23 cellular contexts compared by ENCODE assay signal in genomic region chr14:47191693-47192092, GRCh38.
"Had no signal": no experiment of that assay in that cellular context is flagged by ENCODE, and none has a peak within 500 bp of the region (broad histone marks: within the 10 kb centered on the region; RNA-seq: fewer than 3 reads in every experiment).

No MANE protein-coding gene starts in this region.

- H3K4me2 ChIP-seq: KMS-11 had no signal

- H3K36me3 ChIP-seq: SJSA1 had no signal

- ATAC-seq: K562 had no signal

- H3K27me3 ChIP-seq: SJSA1 had no signal

- H3K27me3 Mint-ChIP-seq: IgD-negative memory B cell had no signal

- H3K36me3 Mint-ChIP-seq: IgD-negative memory B cell had no signal

- H3K4me3 Mint-ChIP-seq: IgD-negative memory B cell had no signal

- H3K4me3 ChIP-seq: K562, SJSA1, SK-N-MC had no signal

- DNase-seq: Kasumi-1, MM.1S, NCI-H1092 treated with DMSO at 0.1 percent for 48 hours, NCI-H1436, NCI-H187, NCI-H2029, NCI-H2081 treated with DMSO at 0.1 percent for 48 hours, NCI-H2171, NCI-H226, NCI-H446, NCI-H510A, NCI-H524 treated with DMSO at 0.1 percent for 48 hours, NCI-H69, NCI-H774, Right ventricle myocardium superior, RPMI8226, SIG-M5 had no signal

- H3K4me1 ChIP-seq: SJSA1 had no signal

- H3K27ac ChIP-seq: HL-60, KMS-11, SJSA1, SK-N-MC had no signal

- H3K4me1 Mint-ChIP-seq: IgD-negative memory B cell had no signal
